Comparison of ENCODE assay signal across 1 cellular context in genomic region chr2:99317873-99318200, GRCh38. TPM values are rescaled to one million over a fixed set of nuclear protein-coding genes. Genes with fewer than 3 reads are reported as not detected.
"Had no signal": no experiment of that assay in that cellular context is flagged by ENCODE, and none has a peak within 500 bp of the region (broad histone marks: within the 10 kb centered on the region; RNA-seq: fewer than 3 reads in every experiment).

No MANE protein-coding gene starts in this region.

RNA-seq across cellular contexts. Expression of gene LYG1, which starts 16.8 kb away (rescaled TPM):
- total RNA-seq: ascending aorta had no signal
